Comparison of ENCODE assay signal across 10 cellular contexts in genomic region chr19:44757735-44758505, GRCh38. TPM values are rescaled to one million over a fixed set of nuclear protein-coding genes. Genes with fewer than 3 reads are reported as not detected.
A peak's percentile ranks its signal among the peaks of the same experiment; 100 is the strongest.
DNase-seq lines count a peak whose midpoint lies in the region; ATAC-seq and TF ChIP-seq lines count a peak whose summit lies in the region.
"Had no signal": no experiment of that assay in that cellular context is flagged by ENCODE, and none has a peak within 500 bp of the region (broad histone marks: within the 10 kb centered on the region; RNA-seq: fewer than 3 reads in every experiment).

No MANE protein-coding gene starts in this region.

- intact Hi-C loops in Right ventricle myocardium superior (cut with DNase I) = no loop called here

- peaks cover 70% of the 10 kb centered on the region for H3K36me3 ChIP-seq in neutrophil

- H3K9me3 ChIP-seq in neutrophil = no peaks in the 10 kb centered on the region

- ATAC-seq in Right ventricle myocardium superior (ENCODE audit: poor library complexity) (peak; percentile 70), HG02610 (IDR thresholded peaks at IDR 0.05; ENCODE audit: unreplicated experiment) (no peak), HG02970 (IDR thresholded peaks at IDR 0.05; ENCODE audit: low FRiP score, unreplicated experiment) (no peak)

- DNase-seq in Ammon's horn (ENCODE audit: low spot score) (peak; percentile 45), Right ventricle myocardium superior (peak; percentile 91), OCI-M1 (lab: John Stamatoyannopoulos, UW) (no peak), AG20443 (ENCODE audit: low spot score) (no peak)
- DNase-seq: activated B cell treated with CpG ODN at 0.5 μM for 24 hours had no signal

- H3K27me3 ChIP-seq in neutrophil = no peaks in the 10 kb centered on the region

- TF ChIP-seq CTCF in WI38 (IDR thresholded peaks at IDR 0.05; ENCODE audit: low read depth, low read length) = no peak
- TF ChIP-seq CTCF in neutrophil (IDR thresholded peaks at IDR 0.05) = no peak

- peak overlapping the region; percentile 52 for H3K4me3 ChIP-seq in WI38 (ENCODE audit: low read depth, low read length)
- no peak overlapping the region for H3K4me3 ChIP-seq in neutrophil (ENCODE audit: low read depth in 1 of 2, low read length in 1 of 2)

- H3K27ac ChIP-seq in neutrophil = peak overlapping the region; percentile 58

- H3K4me1 ChIP-seq in neutrophil (ENCODE audit: control insufficient read depth in 1 of 2, insufficient read depth in 1 of 2, low read depth in 1 of 2, low read length in 1 of 2) = peaks cover 38 to 56% of the 10 kb centered on the region in 2 experiments

RNA-seq across cellular contexts. Expression of gene BCL3, which starts 9.4 kb away (rescaled TPM):
- total RNA-seq in Right ventricle myocardium superior = 14.6 TPM

RNA-seq across cellular contexts. Expression of gene CBLC, which starts 19.8 kb away (rescaled TPM):
- not detected for total RNA-seq in Right ventricle myocardium superior
- total RNA-seq: activated B cell treated with CpG ODN at 0.5 μM for 24 hours, myocyte had no signal

RNA-seq across cellular contexts. Expression of gene BCAM, which starts 51.0 kb away (rescaled TPM):
- 86.2 TPM for total RNA-seq in Right ventricle myocardium superior
- total RNA-seq: activated B cell treated with CpG ODN at 0.5 μM for 24 hours had no signal

RNA-seq across cellular contexts. Expression of gene CEACAM16, which starts 59.0 kb away (rescaled TPM):
- not detected for total RNA-seq in Right ventricle myocardium superior
- total RNA-seq: activated B cell treated with CpG ODN at 0.5 μM for 24 hours had no signal

Comparison
In these comparisons a context has a peak if more than half of its experiments do, and no peak if none do; other contexts are left out.
1. DNase-seq: peak in Ammon's horn (single experiment) and Right ventricle myocardium superior (single experiment); none in OCI-M1 (single experiment) and AG20443 (single experiment).